ENCODE assay signal across 1 cellular context in genomic region chr6:87747646-87748045, GRCh38.
TF ChIP-seq lines count a peak whose summit lies in the region.

No MANE protein-coding gene starts in this region.

TF ChIP-seq in GM12878, 131 proteins besides CTCF, POLR2A, EP300 and RAD21 (continued from another document and continues in another):
- no peak for TF ChIP-seq ZBTB40 (IDR thresholded peaks at IDR 0.05; ENCODE audit: borderline replicate concordance)
- TF ChIP-seq NFIC (IDR thresholded peaks at IDR 0.05; ENCODE audit: low read depth, low read length), result no peak
- no peak for TF ChIP-seq BCL3 (IDR thresholded peaks at IDR 0.05; ENCODE audit: borderline replicate concordance, insufficient read depth, low read depth, low read length, poor library complexity, severe bottlenecking)
- TF ChIP-seq MLLT1 (IDR thresholded peaks at IDR 0.05), result peak; percentile 72; the same call in 1 of the 2 replicates
- no peak for TF ChIP-seq RFX5 (IDR thresholded peaks at IDR 0.05; ENCODE audit: low read depth, low read length)
- TF ChIP-seq MEF2B (IDR thresholded peaks at IDR 0.05; ENCODE audit: partially characterized antibody, poor library complexity, severe bottlenecking), result peak; percentile 52
- TF ChIP-seq SUZ12 (IDR thresholded peaks at IDR 0.05; ENCODE audit: unreplicated experiment), result no peak
- no peak for TF ChIP-seq TCF7 (IDR thresholded peaks at IDR 0.05; ENCODE audit: borderline replicate concordance)
- TF ChIP-seq NKRF (conservative IDR thresholded peaks at IDR 0.05), result no peak
- TF ChIP-seq ZNF687 (IDR thresholded peaks at IDR 0.05), result no peak; the same call in 1 of the 2 replicates
- no peak for TF ChIP-seq IKZF1 (conservative IDR thresholded peaks at IDR 0.05)
- no peak for TF ChIP-seq EGR1 (IDR thresholded peaks at IDR 0.05; ENCODE audit: borderline replicate concordance in 1 of 2, low read depth in 2 of 2, low read length in 2 of 2)
- TF ChIP-seq RELB (IDR thresholded peaks at IDR 0.05; ENCODE audit: low read depth), result peak; percentile 29; the same call in 1 of the 2 replicates
- peak; percentile 64; the same call in 1 of the 2 replicates for TF ChIP-seq NBN (IDR thresholded peaks at IDR 0.05)
- TF ChIP-seq ZNF274 (IDR thresholded peaks at IDR 0.05; ENCODE audit: insufficient read depth, insufficient read length), result no peak
- no peak for TF ChIP-seq YY1 (IDR thresholded peaks at IDR 0.05; ENCODE audit: low read depth, low read length)
- TF ChIP-seq PAX5 (IDR thresholded peaks at IDR 0.05; ENCODE audit: borderline replicate concordance, low read depth, low read length), result no peak
- peak; percentile 46; the same call in 1 of the 2 replicates for TF ChIP-seq PKNOX1 (IDR thresholded peaks at IDR 0.05)
- no peak for TF ChIP-seq CBX5 (IDR thresholded peaks at IDR 0.05; ENCODE audit: low read depth)
- TF ChIP-seq CREB1 (IDR thresholded peaks at IDR 0.05; ENCODE audit: low read depth), result no peak
- no peak for TF ChIP-seq USF1 (IDR thresholded peaks at IDR 0.05; ENCODE audit: borderline replicate concordance, extremely low read length, insufficient read depth, low read depth, low read length)
- no peak for TF ChIP-seq SMAD1 (IDR thresholded peaks at IDR 0.05; ENCODE audit: low read depth, partially characterized antibody)
- no peak for TF ChIP-seq BRCA1 (IDR thresholded peaks at IDR 0.05; ENCODE audit: low read depth, low read length)
- TF ChIP-seq PRDM15 (CRISPR knock-in tag; IDR thresholded peaks at IDR 0.05), result no peak
- no peak for TF ChIP-seq ZBED1 (IDR thresholded peaks at IDR 0.05; ENCODE audit: borderline replicate concordance)
- peak; percentile 86; the same call in 1 of the 2 replicates for TF ChIP-seq MTA2 (IDR thresholded peaks at IDR 0.05; ENCODE audit: low read depth)
- no peak for TF ChIP-seq POU2F2 (IDR thresholded peaks at IDR 0.05; ENCODE audit: borderline replicate concordance, low read depth, low read length)
- peak; percentile 36; the same call in 1 of the 2 replicates for TF ChIP-seq ATF7 (IDR thresholded peaks at IDR 0.05; ENCODE audit: low read depth)
- no peak for TF ChIP-seq NR2C2 (IDR thresholded peaks at IDR 0.05; ENCODE audit: borderline replicate concordance, control insufficient read depth, insufficient read length, low read depth)
- no peak for TF ChIP-seq TCF3 (IDR thresholded peaks at IDR 0.05; ENCODE audit: borderline replicate concordance, insufficient read depth, low read depth, low read length)
- no peak for TF ChIP-seq TAF1 (IDR thresholded peaks at IDR 0.05; ENCODE audit: borderline replicate concordance, low read depth, low read length)
- TF ChIP-seq ZNF207 (IDR thresholded peaks at IDR 0.05; ENCODE audit: borderline replicate concordance), result no peak
- TF ChIP-seq MYC (IDR thresholded peaks at IDR 0.05; ENCODE audit: insufficient read depth, insufficient read length, insufficient replicate concordance, low read length, severe bottlenecking), result no peak
- no peak for TF ChIP-seq BHLHE40 (IDR thresholded peaks at IDR 0.05; ENCODE audit: borderline replicate concordance in 1 of 2, low read depth in 2 of 2, low read length in 1 of 2)
- TF ChIP-seq PAX8 (IDR thresholded peaks at IDR 0.05), result no peak
- no peak for TF ChIP-seq STAT1 (conservative IDR thresholded peaks at IDR 0.05)
- no peak for TF ChIP-seq DPF2 (IDR thresholded peaks at IDR 0.05)
- no peak for TF ChIP-seq STAT3 (IDR thresholded peaks at IDR 0.05; ENCODE audit: low read depth, low read length)
- no peak for TF ChIP-seq SREBF1 (IDR thresholded peaks at IDR 0.05; ENCODE audit: low read length)
- TF ChIP-seq YBX1 (IDR thresholded peaks at IDR 0.05), result no peak
